ENCODE assay signal across 23 cellular contexts in the genomic region with DNA sequence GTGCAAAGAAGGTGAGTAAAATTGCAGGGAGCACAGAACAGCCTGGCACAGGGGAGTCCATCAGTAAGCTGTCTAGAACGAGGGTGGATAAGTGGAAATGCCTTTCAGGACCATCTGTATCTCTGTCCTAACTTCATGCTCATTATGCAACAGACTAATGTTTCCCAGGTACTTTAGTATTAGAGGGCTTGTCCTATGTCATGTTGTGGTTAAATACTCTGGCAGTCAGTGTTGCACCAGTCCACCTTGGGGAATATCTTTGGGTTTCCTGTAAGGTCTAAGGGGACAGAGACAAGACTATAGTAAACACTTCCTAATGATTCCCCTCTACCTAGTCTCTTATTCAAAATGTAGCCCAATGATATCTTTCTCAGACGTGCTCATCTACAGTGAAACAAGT.
"Had no signal": no experiment of that assay in that cellular context is flagged by ENCODE, and none has a peak within 500 bp of the region (broad histone marks: within the 10 kb centered on the region; RNA-seq: fewer than 3 reads in every experiment).

No MANE protein-coding gene starts in this region.

- H3K9me3 ChIP-seq: heart left ventricle, psoas muscle, right lobe of liver, suprapubic skin, thyroid gland, upper lobe of left lung, vagina had no signal

- H3K27ac ChIP-seq: dorsolateral prefrontal cortex, heart left ventricle, right lobe of liver, suprapubic skin, thyroid gland, upper lobe of left lung, vagina had no signal

- H3K36me3 ChIP-seq: right lobe of liver, suprapubic skin, thyroid gland, vagina had no signal

- DNase-seq: dorsolateral prefrontal cortex; effector CD8-positive, alpha-beta T cell; heart left ventricle; hippocampal formation; left colon; left ventricle myocardium superior; mesenchymal stem cell; midbrain; nephron progenitor cell; psoas muscle; retina; right lobe of liver; stimulated activated CD4-positive, alpha-beta T cell treated with anti-CD3 and anti-CD28 coated beads, Interleukin-4, amount 100 ng/mL, for 1 hour; stimulated activated CD8-positive, alpha-beta memory T cell treated with anti-CD3 and anti-CD28 coated beads, Interleukin-4, amount 100 ng/mL, for 48 hours; stimulated activated naive CD8-positive, alpha-beta T cell treated with anti-CD3 and anti-CD28 coated beads, Interleukin-15, Interleukin-2, amounts not matched to agents 100 U/mL and 50 U/mL, for 24 hours; thyroid gland; upper lobe of left lung had no signal

- H3K4me1 ChIP-seq: suprapubic skin, upper lobe of left lung, vagina had no signal

- H3K9me3 Mint-ChIP-seq: stimulated activated effector memory CD8-positive, alpha-beta T cell treated with anti-CD3 and anti-CD28 coated beads, Interleukin-12 subunit alpha, Interleukin-12 subunit beta, amount 100 ng/mL, for 72 hours had no signal

- H3K27ac Mint-ChIP-seq: nephron progenitor cell had no signal

- FAIRE-seq: frontal cortex had no signal

- ATAC-seq: esophagus mucosa; heart left ventricle; left colon; left ventricle myocardium superior; psoas muscle; right lobe of liver; stimulated activated effector memory CD8-positive, alpha-beta T cell treated with anti-CD3 and anti-CD28 coated beads, Interleukin-12 subunit alpha, Interleukin-12 subunit beta, amount 100 ng/mL, for 72 hours; stimulated activated naive CD8-positive, alpha-beta T cell treated with anti-CD3 and anti-CD28 coated beads, Interleukin-15, Interleukin-2, amounts not matched to agents 100 U/mL and 50 U/mL, for 24 hours had no signal

- H3K4me3 ChIP-seq: dorsolateral prefrontal cortex, heart left ventricle, lung, psoas muscle, right lobe of liver, suprapubic skin, thyroid gland, upper lobe of left lung, vagina had no signal

- H3K4me3 Mint-ChIP-seq: nephron progenitor cell; stimulated activated effector memory CD8-positive, alpha-beta T cell treated with anti-CD3 and anti-CD28 coated beads, Interleukin-12 subunit alpha, Interleukin-12 subunit beta, amount 100 ng/mL, for 72 hours had no signal
